Comparison of ENCODE assay signal across 8 cellular contexts in genomic region chr5:35777358-35778087, GRCh38.
A peak's percentile ranks its signal among the peaks of the same experiment; 100 is the strongest.
DNase-seq lines count a peak whose midpoint lies in the region; ATAC-seq and TF ChIP-seq lines count a peak whose summit lies in the region.

No MANE protein-coding gene starts in this region.

- H3K27ac Mint-ChIP-seq in CD4-positive, CD25-positive, alpha-beta regulatory T cell, result peak overlapping the region; percentile 40 to 92 (median 88)

- no peaks in the 10 kb centered on the region for H3K9me3 Mint-ChIP-seq in CD4-positive, CD25-positive, alpha-beta regulatory T cell

- peak in 10 of 11 experiments; percentile 27 to 67 (median 54) for TF ChIP-seq CTCF in spleen (IDR thresholded peaks at IDR 0.05 in 8 of 11, conservative IDR thresholded peaks at IDR 0.05 in 3 of 11)

- H3K36me3 Mint-ChIP-seq in CD4-positive, CD25-positive, alpha-beta regulatory T cell, result no peaks in the 10 kb centered on the region

- 33 to 44% (median 37%) methylated on average over 9 of the region's 9 CpGs for WGBS in spleen, 5 donors

- no peaks in the 10 kb centered on the region for H3K27me3 ChIP-seq in CD4-positive, CD25-positive, alpha-beta regulatory T cell (ENCODE audit: control insufficient read depth, insufficient read depth, low read length)
- H3K27me3 ChIP-seq in spleen (replicated peaks in 1 of 7), result no peaks in the 10 kb centered on the region

- peak; percentile 56 to 79 (median 69) for DNase-seq in CD4-positive, CD25-positive, alpha-beta regulatory T cell
- DNase-seq in H4 (ENCODE audit: low spot score), result peak; percentile 78
- peak; percentile 52 for DNase-seq in NCI-H2029 (lab: John Stamatoyannopoulos, UW)
- peak; percentile 18 to 86 (median 58) for DNase-seq in T-helper 2 cell
- DNase-seq in amniotic epithelial cell (ENCODE audit: low read depth), result peak; percentile 85
- peak in 29 of 51 donors; percentile 2 to 68 (median 23) for DNase-seq in hypothalamus (lab: John Stamatoyannopoulos, UW)
- no peak for DNase-seq in spleen

- H3K27ac ChIP-seq in CD4-positive, CD25-positive, alpha-beta regulatory T cell (ENCODE audit: insufficient read depth, low read length, poor library complexity, severe bottlenecking), result peak overlapping the region; percentile 20
- peak overlapping the region in 2 of 8 donors; percentile 13 to 56 for H3K27ac ChIP-seq in spleen

- peaks cover 25% of the 10 kb centered on the region for H3K4me1 ChIP-seq in CD4-positive, CD25-positive, alpha-beta regulatory T cell (ENCODE audit: control insufficient read depth, insufficient read depth, low read length, poor library complexity, severe bottlenecking)
- H3K4me1 ChIP-seq in spleen, result peaks cover 0 to 31% (median 15%) of the 10 kb centered on the region in 6 donors

- peaks cover 5 to 44% (median 27%) of the 10 kb centered on the region in 4 donors for H3K4me1 Mint-ChIP-seq in CD4-positive, CD25-positive, alpha-beta regulatory T cell

- H3K27me3 Mint-ChIP-seq in CD4-positive, CD25-positive, alpha-beta regulatory T cell, result peaks cover 6% of the 10 kb centered on the region

- no peaks in the 10 kb centered on the region for H3K36me3 ChIP-seq in CD4-positive, CD25-positive, alpha-beta regulatory T cell (ENCODE audit: control insufficient read depth, insufficient read depth, low read length)
- no peaks in the 10 kb centered on the region for H3K36me3 ChIP-seq in spleen

- TF ChIP-seq POLR2A in spleen (IDR thresholded peaks at IDR 0.05), result no peak

- peak overlapping the region in 2 of 4 donors; percentile 60 to 75 for H3K4me3 Mint-ChIP-seq in CD4-positive, CD25-positive, alpha-beta regulatory T cell

- H3K9me3 ChIP-seq in CD4-positive, CD25-positive, alpha-beta regulatory T cell (ENCODE audit: control insufficient read depth in 2 of 2, low read length in 2 of 2), result no peaks in the 10 kb centered on the region
- H3K9me3 ChIP-seq in spleen, result no peaks in the 10 kb centered on the region

- intact Hi-C loops in spleen (cut with DNase I; ENCODE audit: low total_unique reads), result loop anchor here (5.0 to 10.0 kb wide), 2 partner anchors 123 to 150 kb away; no protein-coding TSS in a partner anchor

- ATAC-seq in CD4-positive, CD25-positive, alpha-beta regulatory T cell (ENCODE audit: low read depth in 2 of 2), result peak; percentile 58 to 59
- ATAC-seq in HG03354 (IDR thresholded peaks at IDR 0.05; ENCODE audit: poor library complexity, severe bottlenecking, unreplicated experiment), result no peak

- H3K4me3 ChIP-seq in CD4-positive, CD25-positive, alpha-beta regulatory T cell (ENCODE audit: low read depth, low read length), result peak overlapping the region; percentile 28
- H3K4me3 ChIP-seq in spleen, result no peak overlapping the region
